Comparison of ENCODE assay signal across 10 cellular contexts in the genomic region with DNA sequence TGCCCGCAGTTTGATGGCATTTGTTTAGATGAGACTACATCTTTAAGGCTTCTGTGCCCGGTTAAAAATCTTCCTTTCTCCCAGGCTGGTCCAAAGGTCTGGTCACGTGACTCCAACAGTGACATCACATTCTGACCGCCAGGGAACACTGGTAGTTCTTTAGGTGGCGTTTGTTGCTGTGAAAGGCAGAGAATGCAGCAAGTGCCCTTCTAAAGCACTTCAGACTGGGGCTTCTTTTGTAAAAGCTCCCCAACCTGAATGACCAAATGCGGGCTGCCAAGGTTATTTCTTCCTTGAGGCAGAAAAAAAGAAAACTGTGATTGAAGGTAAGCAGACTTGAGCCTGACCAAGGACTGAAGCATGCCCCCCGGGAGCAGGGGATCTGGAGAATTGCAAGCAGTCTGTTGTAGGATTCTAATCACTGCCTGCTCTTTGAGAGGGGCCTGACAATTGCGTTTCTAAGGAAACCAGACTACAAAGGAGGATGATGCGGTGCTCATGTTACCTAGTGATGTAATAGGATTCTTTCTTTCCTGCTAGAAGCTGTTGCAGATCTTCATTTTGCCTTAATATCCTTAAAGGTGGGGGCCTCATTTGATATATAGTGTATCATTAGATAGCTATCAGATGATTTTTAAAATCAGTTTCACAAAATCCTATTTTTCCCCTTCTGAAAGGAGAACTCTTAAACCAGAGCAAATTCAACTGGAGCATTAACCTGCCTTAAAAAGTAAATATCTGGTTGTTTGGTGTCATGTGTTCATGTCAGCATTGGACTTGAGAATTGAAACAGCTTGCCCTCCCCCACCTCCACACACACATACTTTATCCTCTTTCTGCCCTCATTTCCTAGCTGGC.
DNase-seq lines count a peak whose midpoint lies in the region; ATAC-seq and TF ChIP-seq lines count a peak whose summit lies in the region.
"Had no signal": no experiment of that assay in that cellular context is flagged by ENCODE, and none has a peak within 500 bp of the region (broad histone marks: within the 10 kb centered on the region; RNA-seq: fewer than 3 reads in every experiment).

No MANE protein-coding gene starts in this region.

- peaks cover 5% of the 10 kb centered on the region for H3K36me3 Mint-ChIP-seq in activated CD4-positive, alpha-beta memory T cell treated with anti-CD3 and anti-CD28 coated beads for 36 hours

- H3K4me1 Mint-ChIP-seq in activated CD4-positive, alpha-beta memory T cell treated with anti-CD3 and anti-CD28 coated beads for 36 hours (ENCODE audit: low read depth): peaks cover 6% of the 10 kb centered on the region

- no peak for TF ChIP-seq EP300 in transverse colon (IDR thresholded peaks at IDR 0.05; ENCODE audit: low read depth)

- no peak overlapping the region for H3K27ac ChIP-seq in transverse colon
- H3K27ac ChIP-seq: epithelial cell of prostate, SK-N-MC had no signal

- no peaks in the 10 kb centered on the region for H3K27me3 ChIP-seq in transverse colon

- POLR2A ChIA-PET in activated CD4-positive, alpha-beta memory T cell treated with anti-CD3 and anti-CD28 coated beads for 36 hours (lab: Charles Lee): no interaction called here

- DNase-seq in NCI-H2107 treated with DMSO at 0.1 percent for 48 hours (lab: John Stamatoyannopoulos, UW; ENCODE audit: unreplicated experiment) (peak; percentile 58), NCI-H2107 (lab: John Stamatoyannopoulos, UW) (no peak), anterior cingulate cortex (lab: John Stamatoyannopoulos, UW) (peak in 45 of 58 donors; percentile 0 to 56 (median 9)), inferior parietal cortex (ENCODE audit: extremely low spot score) (peak; percentile 16), transverse colon (peak; percentile 46)
- no peak for DNase-seq in activated CD4-positive, alpha-beta memory T cell treated with anti-CD3 and anti-CD28 coated beads for 36 hours
- DNase-seq in activated CD4-positive, CD25-positive, alpha-beta regulatory T cell (lab: John Stamatoyannopoulos, UW): no peak

- H3K4me3 ChIP-seq in transverse colon: no peak overlapping the region
- H3K4me3 ChIP-seq: SK-N-MC had no signal

- peak in 2 of 5 experiments; percentile 12 to 39 for TF ChIP-seq CTCF in transverse colon (IDR thresholded peaks at IDR 0.05)

- CTCF ChIA-PET in activated CD4-positive, alpha-beta memory T cell treated with anti-CD3 and anti-CD28 coated beads for 36 hours (lab: Charles Lee): no interaction called here

- no peaks in the 10 kb centered on the region for H3K9me3 Mint-ChIP-seq in activated CD4-positive, alpha-beta memory T cell treated with anti-CD3 and anti-CD28 coated beads for 36 hours

- no peaks in the 10 kb centered on the region for H3K27me3 Mint-ChIP-seq in activated CD4-positive, alpha-beta memory T cell treated with anti-CD3 and anti-CD28 coated beads for 36 hours

- H3K4me1 ChIP-seq in transverse colon: no peaks in the 10 kb centered on the region

- ATAC-seq in HG03045 (IDR thresholded peaks at IDR 0.05; ENCODE audit: unreplicated experiment): no peak

- no peak overlapping the region for H3K4me3 Mint-ChIP-seq in activated CD4-positive, alpha-beta memory T cell treated with anti-CD3 and anti-CD28 coated beads for 36 hours

- no peaks in the 10 kb centered on the region for H3K9me3 ChIP-seq in transverse colon

- WGBS in transverse colon (ENCODE audit: low coverage in 1 of 2), 2 donors: 35% methylated on average over 9 of the region's 9 CpGs; no CpG with 5 or more reads in 1 of the 2 donors

- intact Hi-C loops in transverse colon (cut with DNase I; ENCODE audit: low total_unique reads): no loop called here
- intact Hi-C loops in activated CD4-positive, alpha-beta memory T cell treated with anti-CD3 and anti-CD28 coated beads for 36 hours (cut with micrococcal nuclease): no loop called here

- in situ Hi-C loops in transverse colon (cut with MboI; ENCODE audit: low pct_ligation_motif_present in 1 of 4, low pct_unique_long_range_greater_than_20kb in 1 of 4, low sequenced_read_pairs in 3 of 4): no loop called here

- no peaks in the 10 kb centered on the region for H3K36me3 ChIP-seq in transverse colon

- TF ChIP-seq POLR2A in transverse colon (IDR thresholded peaks at IDR 0.05): no peak

- no peak overlapping the region for H3K27ac Mint-ChIP-seq in activated CD4-positive, alpha-beta memory T cell treated with anti-CD3 and anti-CD28 coated beads for 36 hours

Comparison
In these comparisons a context has a peak if more than half of its experiments do, and no peak if none do; other contexts are left out.
1. DNase-seq: peak in NCI-H2107 treated with DMSO at 0.1 percent for 48 hours (single experiment), anterior cingulate cortex (45 of 58), inferior parietal cortex (single experiment) and transverse colon (single experiment); none in NCI-H2107 (single experiment), activated CD4-positive, alpha-beta memory T cell treated with anti-CD3 and anti-CD28 coated beads for 36 hours (single experiment) and activated CD4-positive, CD25-positive, alpha-beta regulatory T cell (0 of 4).